ENCODE assay signal across 9 cellular contexts in genomic region chr9:6944093-6944551, GRCh38.
DNase-seq lines count a peak whose midpoint lies in the region; TF ChIP-seq lines count a peak whose summit lies in the region.
"Had no signal": no experiment of that assay in that cellular context is flagged by ENCODE, and none has a peak within 500 bp of the region (broad histone marks: within the 10 kb centered on the region; RNA-seq: fewer than 3 reads in every experiment).

No MANE protein-coding gene starts in this region.

- no peaks in the 10 kb centered on the region for H3K79me2 ChIP-seq in osteoblast (ENCODE audit: insufficient read depth, low read length)

- no peaks in the 10 kb centered on the region for H3K9me3 ChIP-seq in osteoblast (ENCODE audit: low read depth, low read length)

- DNase-seq in GM10266 (ENCODE audit: extremely low spot score), result no peak
- peak; percentile 85 for DNase-seq in NCI-H2081 treated with DMSO at 0.1 percent for 48 hours (lab: John Stamatoyannopoulos, UW)
- peak; percentile 77 to 90 for DNase-seq in cardiac fibroblast (ENCODE audit: low read depth in 2 of 2)
- peak; percentile 67 for DNase-seq in osteoblast (ENCODE audit: insufficient read length, low spot score, missing footprints)
- no peak for DNase-seq in NCI-H526 (lab: John Stamatoyannopoulos, UW)
- no peak for DNase-seq in NCI-H510A (lab: John Stamatoyannopoulos, UW)
- no peak for DNase-seq in Kasumi-1 (lab: John Stamatoyannopoulos, UW)
- DNase-seq in substantia nigra (lab: John Stamatoyannopoulos, UW), result no peak
- DNase-seq: activated CD8-positive, alpha-beta memory T cell treated with anti-CD3 and anti-CD28 coated beads for 24 hours had no signal

- H3K36me3 ChIP-seq in osteoblast (ENCODE audit: insufficient read depth, low read length), result no peaks in the 10 kb centered on the region

- peak; percentile 7 for TF ChIP-seq CTCF in GM10266 (IDR thresholded peaks at IDR 0.05; ENCODE audit: control insufficient read depth, insufficient read depth, low read depth, missing control alignments)
- no peak for TF ChIP-seq CTCF in cardiac fibroblast (IDR thresholded peaks at IDR 0.05; ENCODE audit: low read depth, low read length)
- TF ChIP-seq CTCF in osteoblast (IDR thresholded peaks at IDR 0.05; ENCODE audit: extremely low read depth, low read depth, low read length), result peak; percentile 13

- H4K20me1 ChIP-seq in osteoblast (ENCODE audit: insufficient read depth, low read length), result peaks cover under 1% of the 10 kb centered on the region

- H2AFZ ChIP-seq in osteoblast (ENCODE audit: low read length), result no peak overlapping the region

- peak overlapping the region; percentile 62 for H3K4me2 ChIP-seq in osteoblast (ENCODE audit: insufficient read depth, low read length)

- H3K4me3 ChIP-seq in cardiac fibroblast (replicated peaks in 1 of 2; ENCODE audit: low read depth in 2 of 2, low read length in 2 of 2) (no peak overlapping the region), osteoblast (ENCODE audit: insufficient read depth, low read length) (no peak overlapping the region)

- no peaks in the 10 kb centered on the region for H3K27me3 ChIP-seq in osteoblast (ENCODE audit: insufficient read depth, low read length)

- H3K4me1 ChIP-seq in osteoblast (ENCODE audit: insufficient read depth, low read length), result peaks cover 28% of the 10 kb centered on the region

- H3K27ac ChIP-seq in osteoblast (ENCODE audit: low read depth, low read length), result peak overlapping the region; percentile 88
- no peak overlapping the region for H3K27ac ChIP-seq in substantia nigra (ENCODE audit: low read depth, low read length, poor library complexity, severe bottlenecking)

Comparison
In these comparisons a context has a peak if more than half of its experiments do, and no peak if none do; other contexts are left out.
1. DNase-seq: peak in NCI-H2081 treated with DMSO at 0.1 percent for 48 hours (single experiment), cardiac fibroblast (2 of 2) and osteoblast (single experiment); none in GM10266 (single experiment), NCI-H526 (0 of 2), NCI-H510A (single experiment), Kasumi-1 (0 of 2) and substantia nigra (0 of 49).